Comparison of ENCODE assay signal across 8 cellular contexts in the genomic region with DNA sequence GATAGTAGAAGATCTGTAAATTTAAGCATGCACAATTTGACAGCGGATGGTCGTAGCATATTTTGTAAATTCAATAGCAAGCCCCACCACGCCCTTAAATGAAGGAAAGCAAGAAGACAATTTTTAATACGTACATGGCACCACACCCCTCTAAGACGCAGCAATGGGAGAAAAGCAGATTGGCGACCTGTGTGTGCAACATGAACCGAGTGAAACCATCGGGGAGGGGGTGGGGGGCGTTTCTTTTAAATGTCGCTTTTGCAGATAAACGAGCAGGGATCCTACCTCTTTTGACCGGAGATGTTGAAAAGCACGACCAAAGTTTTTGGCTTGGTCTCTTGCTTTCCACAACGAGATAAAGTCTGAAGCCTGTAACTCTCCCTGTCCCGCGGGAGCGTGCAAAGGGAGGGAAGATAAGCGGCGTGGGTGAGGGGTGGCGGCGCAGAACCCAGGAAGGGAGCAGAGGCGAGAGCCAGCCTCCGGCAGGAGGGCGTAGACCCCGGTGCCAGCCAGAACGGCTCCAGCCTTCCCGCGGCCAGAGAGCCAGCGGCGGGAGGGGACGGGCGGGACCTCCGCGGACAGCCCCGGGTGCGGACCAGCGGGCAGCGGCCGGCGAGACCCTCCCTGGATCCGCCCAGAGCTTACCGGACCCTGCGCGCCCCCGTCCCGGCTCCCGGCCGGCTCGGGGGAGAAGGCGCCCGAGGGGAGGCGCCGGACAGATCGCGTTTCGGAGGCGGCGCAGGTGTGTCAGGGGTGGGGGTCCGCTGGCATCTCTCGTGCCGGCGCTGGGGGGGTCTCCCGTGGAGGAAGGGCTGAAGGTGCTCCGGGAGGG. TPM values are rescaled to one million over a fixed set of nuclear protein-coding genes. Genes with fewer than 3 reads are reported as not detected.
DNase-seq lines count a peak whose midpoint lies in the region; ATAC-seq and TF ChIP-seq lines count a peak whose summit lies in the region.

TSS of gene CHL1 (plus strand) at position 442 of the 832 bp plus-strand sequence. CDS start 123,014 bp downstream, outside the sequence.

- TF ChIP-seq POLR2A in gastrocnemius medialis (IDR thresholded peaks at IDR 0.05): no peak

- intact Hi-C loops in left cardiac atrium (cut with DNase I): no loop called here
- intact Hi-C loops in gastrocnemius medialis (cut with DNase I; ENCODE audit: low total_unique reads): no loop called here

- TF ChIP-seq CTCF in gastrocnemius medialis (IDR thresholded peaks at IDR 0.05 in 4 of 5, conservative IDR thresholded peaks at IDR 0.05 in 1 of 5): no peak

- H3K36me3 ChIP-seq in gastrocnemius medialis: no peaks in the 10 kb centered on the region

- ATAC-seq in GM19397 (IDR thresholded peaks at IDR 0.05; ENCODE audit: unreplicated experiment) (peak; percentile 28), left cardiac atrium (peak; percentile 70 to 84), gastrocnemius medialis (peak in 1 of 2 donors; percentile 9), GM21390 (IDR thresholded peaks at IDR 0.05; ENCODE audit: unreplicated experiment) (no peak)

- H3K27me3 ChIP-seq in gastrocnemius medialis: peaks cover 22 to 35% (median 23%) of the 10 kb centered on the region in 3 donors

- in situ Hi-C loops in gastrocnemius medialis (cut with MboI; ENCODE audit: low sequenced_read_pairs in 4 of 4): no loop called here

- H3K4me1 ChIP-seq in gastrocnemius medialis: peaks cover 0 to 17% of the 10 kb centered on the region in 2 donors

- H3K4me3 ChIP-seq in gastrocnemius medialis: peak within 1 kb of the TSS; percentile 43 to 55 (median 52)

- no peak within 1 kb of the TSS for H3K27ac ChIP-seq in gastrocnemius medialis

- DNase-seq in NCI-H774 (lab: John Stamatoyannopoulos, UW): peak; percentile 12
- peak; percentile 35 for DNase-seq in left cardiac atrium
- no peak for DNase-seq in gastrocnemius medialis
- no peak for DNase-seq in NCI-H2029 treated with DMSO at 0.1 percent for 48 hours (lab: John Stamatoyannopoulos, UW)
- DNase-seq in cerebellar cortex (ENCODE audit: low spot score): no peak
- no peak for DNase-seq in COR-L47 (lab: John Stamatoyannopoulos, UW)

- no peaks in the 10 kb centered on the region for H3K9me3 ChIP-seq in gastrocnemius medialis

RNA-seq across cellular contexts. Expression of gene CHL1, which starts in this region (rescaled TPM):
- 10 to 100 TPM; 67.0 to 67.9 TPM for total RNA-seq in left cardiac atrium
- total RNA-seq in gastrocnemius medialis: 1 to 10 TPM in 3 of 4 donors, under 1 TPM in 1; 0.36 to 2.9 (median 1.8) TPM

Comparison
In these comparisons a context has a peak if more than half of its experiments do, and no peak if none do; other contexts are left out.
1. RNA of gene CHL1 (total RNA-seq): 67.0 to 67.9 TPM in left cardiac atrium; 0.36 to 2.9 TPM in gastrocnemius medialis; every median in the first group is over 10 times any median in the second.
2. DNase-seq: peak in NCI-H774 (single experiment) and left cardiac atrium (single experiment); none in gastrocnemius medialis (0 of 2), NCI-H2029 treated with DMSO at 0.1 percent for 48 hours (single experiment), cerebellar cortex (single experiment) and COR-L47 (single experiment).